Comparison of ENCODE assay signal across 5 cellular contexts in genomic region chr16:26990384-26991120, GRCh38.
DNase-seq lines count a peak whose midpoint lies in the region; ATAC-seq, FAIRE-seq and TF ChIP-seq lines count a peak whose summit lies in the region.
"Not testable (repeated sequence)": the region's sequence is repeated elsewhere in the genome, so short reads cannot be mapped to it uniquely, and the experiment has no call there.

No MANE protein-coding gene starts in this region.

- TF ChIP-seq RAD21 in A549 (conservative IDR thresholded peaks at IDR 0.05 in 1 of 2, IDR thresholded peaks at IDR 0.05 in 1 of 2) = not testable (repeated sequence)

- TF ChIP-seq EP300 in A549 (IDR thresholded peaks at IDR 0.05) = not testable (repeated sequence)

- H3K9me3 ChIP-seq in A549; HEK293 (ENCODE audit: control insufficient read depth, insufficient read depth, low read depth, low read length): not testable (repeated sequence)

- not testable (repeated sequence) for DNase-seq in A549 (ENCODE audit: low read depth in 1 of 2, low spot score in 1 of 2)
- DNase-seq in M059J (ENCODE audit: low read depth) (peak; percentile 58), astrocyte of the spinal cord (ENCODE audit: low read depth, low spot score) (peak; percentile 18), renal cortical epithelial cell (ENCODE audit: low read depth) (peak; percentile 52)

- ATAC-seq in A549 = not testable (repeated sequence)

- TF ChIP-seq POLR2A in A549 (IDR thresholded peaks at IDR 0.05; ENCODE audit: low read length) = not testable (repeated sequence)

- CTCF ChIA-PET in A549 (lab: Yijun Ruan, JAX) = not testable (repeated sequence)
- CTCF ChIA-PET in HEK293 (lab: Yijun Ruan, JAX) = interaction anchor here (0.6 kb wide), 1 partner anchor 120 kb away, joined by 4 read pairs; no protein-coding TSS in a partner anchor

- WGBS in A549 (ENCODE audit: missing lambda C conversion rate) = 23% methylated on average over 5 of the region's 5 CpGs

- POLR2A ChIA-PET in A549 (lab: Yijun Ruan, JAX); HEK293 (lab: Yijun Ruan, JAX): not testable (repeated sequence)

- H3K36me3 ChIP-seq in HEK293 (ENCODE audit: control insufficient read depth in 2 of 2, insufficient read depth in 1 of 2, low read length in 2 of 2) = not testable (repeated sequence)

- not testable (repeated sequence) for H3K27ac ChIP-seq in A549; HEK293 (ENCODE audit: extremely low read depth, low read depth, low read length)

- not testable (repeated sequence) for H3K4me2 ChIP-seq in A549

- not testable (repeated sequence) for TF ChIP-seq CTCF in A549 (IDR thresholded peaks at IDR 0.05); HEK293 (tag by site-specific recombination; IDR thresholded peaks at IDR 0.05); astrocyte of the spinal cord (IDR thresholded peaks at IDR 0.05; ENCODE audit: low read depth, low read length)

- H3K4me3 ChIP-seq in A549; HEK293 (ENCODE audit: low read depth, low read length); astrocyte of the spinal cord (ENCODE audit: low read depth, low read length): not testable (repeated sequence)

- H3K4me1 ChIP-seq in A549; HEK293 (ENCODE audit: control insufficient read depth, insufficient read depth, low read length): not testable (repeated sequence)

- FAIRE-seq in A549 (lab: Jason Lieb, UNC) = not testable (repeated sequence)

- in situ Hi-C loops in astrocyte of the spinal cord (cut with HindIII; ENCODE audit: low sequenced_read_pairs) = not testable (repeated sequence)

TF ChIP-seq in A549, 52 proteins besides CTCF, POLR2A, EP300 and RAD21:
- peak; percentile 77 for TF ChIP-seq ZC3H11A (IDR thresholded peaks at IDR 0.05)

TF ChIP-seq in HEK293, 187 proteins besides CTCF, POLR2A, EP300 and RAD21:
- TF ChIP-seq ZNF202 (tag by site-specific recombination; IDR thresholded peaks at IDR 0.05; ENCODE audit: borderline replicate concordance) (0 out of 2 replicates have a peak, but pooled peaks have one; percentile 21), ZNF394 (tag by site-specific recombination; IDR thresholded peaks at IDR 0.05; ENCODE audit: borderline replicate concordance) (peak; percentile 73; the same call in 1 of the 2 replicates), ZNF623 (tag by site-specific recombination; IDR thresholded peaks at IDR 0.05) (peak; percentile 30; the same call in 1 of the 2 replicates), ZNF433 (tag by site-specific recombination; IDR thresholded peaks at IDR 0.05; ENCODE audit: low read depth) (peak; percentile 10; the same call in 1 of the 2 replicates), ZNF654 (tag by site-specific recombination; IDR thresholded peaks at IDR 0.05; ENCODE audit: low read depth) (0 out of 2 replicates have a peak, but pooled peaks have one; percentile 13), ZNF629 (tag by site-specific recombination; IDR thresholded peaks at IDR 0.05) (peak; percentile 25; the same call in 1 of the 2 replicates), ZNF140 (tag by site-specific recombination; IDR thresholded peaks at IDR 0.05) (peak; percentile 48; the same call in 1 of the 2 replicates), ZBTB8A (tag by site-specific recombination; IDR thresholded peaks at IDR 0.05) (peak; percentile 26; the same call in 1 of the 2 replicates), ZNF518A (tag by site-specific recombination; conservative IDR thresholded peaks at IDR 0.05; ENCODE audit: low read depth) (peak; percentile 69), ZNF664 (tag by site-specific recombination; IDR thresholded peaks at IDR 0.05) (0 out of 2 replicates have a peak, but pooled peaks have one; percentile 9), ZNF426 (tag by site-specific recombination; IDR thresholded peaks at IDR 0.05) (peak; percentile 57), ZBTB11 (tag by site-specific recombination; conservative IDR thresholded peaks at IDR 0.05; ENCODE audit: low read depth) (peak; percentile 61; the same call in 1 of the 2 replicates), ZNF555 (tag by site-specific recombination; conservative IDR thresholded peaks at IDR 0.05) (peak; percentile 49)
